2 cellular contexts compared by ENCODE assay signal in genomic region chr14:23639048-23639890, GRCh38.
TF ChIP-seq lines count a peak whose summit lies in the region.

No MANE protein-coding gene starts in this region.

TF ChIP-seq in IMR-90, 13 proteins besides CTCF, POLR2A, EP300 and RAD21:
- TF ChIP-seq NFE2L2 (IDR thresholded peaks at IDR 0.05; ENCODE audit: low read depth, low read length) (no peak), USF2 (IDR thresholded peaks at IDR 0.05; ENCODE audit: low read depth, low read length) (no peak), CEBPB (IDR thresholded peaks at IDR 0.05; ENCODE audit: low read depth, low read length) (no peak)

TF ChIP-seq in K562, 482 proteins besides CTCF, POLR2A, EP300 and RAD21:
- TF ChIP-seq LEF1 (IDR thresholded peaks at IDR 0.05) (no peak), EGR1 (conservative IDR thresholded peaks at IDR 0.05) (peak; percentile 32; the same call in 1 of the 2 replicates), GABPB2 (CRISPR knock-in tag; conservative IDR thresholded peaks at IDR 0.05) (no peak), POLR2G (IDR thresholded peaks at IDR 0.05; ENCODE audit: low read depth, low read length) (peak; percentile 38), RBFOX2 (IDR thresholded peaks at IDR 0.05; ENCODE audit: low read depth, low read length) (peak; percentile 62; the same call in 1 of the 2 replicates), USF2 (CRISPR knock-in tag; IDR thresholded peaks at IDR 0.05) (peak; percentile 16; the same call in 1 of the 2 replicates)
TF ChIP-seq in K562: peak in this region for 4.
